In the genomic region with DNA sequence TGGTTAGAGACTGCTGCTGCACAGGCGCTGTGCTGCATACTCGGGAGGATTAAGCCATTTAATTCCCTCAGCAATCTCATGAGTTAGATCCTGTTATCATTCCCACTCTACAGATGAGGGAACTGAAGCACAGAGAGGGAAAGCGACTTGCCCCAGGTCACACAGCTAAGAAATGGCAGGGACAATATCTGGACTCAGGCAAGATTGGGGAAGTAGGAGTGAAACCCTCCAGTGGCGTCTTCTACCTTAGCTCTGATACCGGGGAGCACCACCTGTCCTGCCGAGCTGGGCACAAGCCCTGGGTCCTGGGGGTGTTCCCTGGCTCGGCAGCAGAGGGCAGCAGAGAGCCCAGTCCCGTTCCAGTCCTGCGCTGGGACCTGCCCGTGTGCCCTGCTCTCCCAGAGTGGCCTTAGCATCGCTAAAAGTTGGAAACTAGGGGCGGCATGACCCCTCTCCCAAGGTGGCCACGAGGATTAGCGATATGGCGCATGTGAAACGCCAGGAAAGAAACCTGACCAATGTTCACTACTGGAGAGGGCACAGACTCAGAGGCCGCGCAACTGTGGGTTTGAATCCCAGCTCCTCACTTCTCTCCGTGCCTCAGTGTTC, we compare ENCODE assay signal across 8 cellular contexts. TPM values are rescaled to one million over a fixed set of nuclear protein-coding genes. Genes with fewer than 3 reads are reported as not detected.
DNase-seq lines count a peak whose midpoint lies in the region; ATAC-seq, FAIRE-seq and TF ChIP-seq lines count a peak whose summit lies in the region.

No MANE protein-coding gene starts in this region.

- CTCF ChIA-PET in Panc1 (lab: Charles Lee): interaction anchor here (0.5 to 2.2 kb wide), 3 partner anchors 87 to 99 kb away, joined by 3 to 10 read pairs (median 8); no protein-coding TSS in a partner anchor

- no peak for TF ChIP-seq POLR2A in vagina (IDR thresholded peaks at IDR 0.05)

- H3K27me3 ChIP-seq in Panc1 (ENCODE audit: control insufficient read depth, insufficient read depth, low read length) (no peaks in the 10 kb centered on the region), vagina (no peaks in the 10 kb centered on the region)

- peak overlapping the region; percentile 34; the same call in 1 of the 2 replicates for H3K27ac ChIP-seq in Panc1 (ENCODE audit: low read length)
- no peak overlapping the region for H3K27ac ChIP-seq in vagina

- in situ Hi-C loops in Panc1 (cut with HindIII; ENCODE audit: low pct_unique_long_range_greater_than_20kb, low sequenced_read_pairs): no loop called here

- no peak for FAIRE-seq in frontal cortex (lab: Jason Lieb, UNC)

- POLR2A ChIA-PET in Panc1 (lab: Charles Lee): no interaction called here

- BruUV-seq in Panc1 (replicated peaks; lab: Mats Ljungman, UMichigan): no TSS peak

- intact Hi-C loops in Panc1 (cut with micrococcal nuclease; ENCODE audit: unreplicated experiment): no loop called here
- intact Hi-C loops in posterior cingulate gyrus (cut with DNase I): loop anchor here (1.0 kb wide), 1 partner anchor 95 kb away; no protein-coding TSS in a partner anchor
- intact Hi-C loops in vagina (cut with DNase I): loop anchor here (5.0 kb wide), 1 partner anchor 98 kb away; no protein-coding TSS in a partner anchor

- H3K9me3 ChIP-seq in Panc1 (ENCODE audit: control insufficient read depth, insufficient read depth, low read depth, low read length) (no peaks in the 10 kb centered on the region), vagina (no peaks in the 10 kb centered on the region)

- ATAC-seq in Panc1: peak; percentile 56
- ATAC-seq in HG03039 (IDR thresholded peaks at IDR 0.05; ENCODE audit: unreplicated experiment): no peak

- 0 out of 4 replicates have a peak overlapping the region, but pooled peaks of 1 of the 2 experiments have one; percentile 9 for H3K4me3 ChIP-seq in Panc1 (ENCODE audit: low read depth in 2 of 2, low read length in 2 of 2)
- no peak overlapping the region for H3K4me3 ChIP-seq in vagina

- H3K36me3 ChIP-seq in Panc1 (ENCODE audit: control insufficient read depth, insufficient read depth, low read length): no peaks in the 10 kb centered on the region
- H3K36me3 ChIP-seq in vagina: no peaks in the 10 kb centered on the region

- DNase-seq in ELR (ENCODE audit: low read depth) (peak; percentile 66), HuH-7 (ENCODE audit: low spot score) (peak; percentile 93), Panc1 (ENCODE audit: low read depth, low spot score) (no peak), frontal cortex (ENCODE audit: low spot score in 2 of 2) (peak; percentile 79 to 85), posterior cingulate gyrus (peak in 9 of 10 donors; percentile 50 to 93 (median 67)), vagina (ENCODE audit: extremely low spot score in 2 of 2) (no peak)
- DNase-seq in activated T-helper 1 cell treated with anti-CD3 and anti-CD28 coated beads, Interleukin-2, amount 50 U/mL, for 16 hours (ENCODE audit: low read depth in 1 of 2, low spot score in 1 of 2): peak; percentile 70 to 72

- peak; percentile 94 for TF ChIP-seq CTCF in Panc1 (IDR thresholded peaks at IDR 0.05)
- peak; percentile 82 to 92 (median 84) for TF ChIP-seq CTCF in vagina (IDR thresholded peaks at IDR 0.05)

- H3K4me1 ChIP-seq in Panc1 (ENCODE audit: control insufficient read depth, insufficient read depth, low read length) (peaks cover 34% of the 10 kb centered on the region), vagina (peaks cover 50% of the 10 kb centered on the region)

RNA-seq across cellular contexts. Expression of gene CYTH2, which starts 20.5 kb away (rescaled TPM):
- 53.4 TPM for total RNA-seq in Panc1 (2021; ENCODE audit: unreplicated experiment)
- polyA plus RNA-seq in Panc1 (2012; ENCODE audit: insufficient read length): 47.4 TPM
- 78.3 TPM for total RNA-seq in frontal cortex
- total RNA-seq in vagina: 87.2 TPM

RNA-seq across cellular contexts. Expression of gene LMTK3, which starts 21.9 kb away (rescaled TPM):
- total RNA-seq in Panc1 (2021; ENCODE audit: unreplicated experiment) (10.6 TPM), frontal cortex (10.6 TPM), vagina (1.7 TPM)
- 16.9 TPM for polyA plus RNA-seq in Panc1 (2012; ENCODE audit: insufficient read length)

RNA-seq across cellular contexts. Expression of gene KCNJ14, which starts 34.3 kb away (rescaled TPM):
- total RNA-seq in Panc1 (2021; ENCODE audit: unreplicated experiment) (2.9 TPM), frontal cortex (0.82 TPM), vagina (3.7 TPM)
- polyA plus RNA-seq in Panc1 (2012; ENCODE audit: insufficient read length): 0.82 TPM

RNA-seq across cellular contexts. Expression of gene GRWD1, which starts 43.9 kb away (rescaled TPM):
- total RNA-seq in Panc1 (2021; ENCODE audit: unreplicated experiment): 56.7 TPM
- polyA plus RNA-seq in Panc1 (2012; ENCODE audit: insufficient read length): 41.4 TPM
- total RNA-seq in frontal cortex: 6.9 TPM
- total RNA-seq in vagina: 20.4 TPM

Comparison
In these comparisons a context has a peak if more than half of its experiments do, and no peak if none do; other contexts are left out.
1. DNase-seq: peak in ELR (single experiment), HuH-7 (single experiment), activated T-helper 1 cell treated with anti-CD3 and anti-CD28 coated beads, Interleukin-2, amount 50 U/mL, for 16 hours (2 of 2), frontal cortex (2 of 2) and posterior cingulate gyrus (9 of 10); none in Panc1 (single experiment) and vagina (0 of 2).